ENCODE assay signal across 38 cellular contexts in the genomic region with DNA sequence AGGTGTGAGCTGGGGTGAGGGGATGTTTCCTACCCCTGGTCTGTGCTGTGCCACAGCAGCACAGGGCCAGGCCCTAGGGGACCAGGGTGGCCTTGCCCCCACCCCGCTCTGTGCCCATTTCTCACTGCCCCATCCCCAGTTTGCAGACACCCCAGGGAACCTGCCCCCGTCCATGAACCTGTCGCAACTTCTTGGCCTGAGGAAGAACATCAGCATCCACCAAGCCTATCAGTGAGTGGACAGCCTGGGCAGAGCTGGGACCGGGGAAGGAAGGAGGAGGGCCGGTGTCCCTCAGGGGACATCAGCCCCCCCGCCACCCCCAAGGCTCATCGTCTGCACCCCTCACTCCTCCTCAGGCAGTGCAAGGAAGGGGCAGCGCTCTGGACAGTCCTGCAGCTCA. TPM values are rescaled to one million over a fixed set of nuclear protein-coding genes. Genes with fewer than 3 reads are reported as not detected.
"Had no signal": no experiment of that assay in that cellular context is flagged by ENCODE, and none has a peak within 500 bp of the region (broad histone marks: within the 10 kb centered on the region; RNA-seq: fewer than 3 reads in every experiment).

No MANE protein-coding gene starts in this region.

- H3K27me3 ChIP-seq: adrenal gland, body of pancreas, brain microvascular endothelial cell, cardiac muscle cell had no signal

- DNase-seq: activated B cell treated with CpG ODN at 0.5 μM for 24 hours; activated CD4-positive, alpha-beta memory T cell treated with anti-CD3 and anti-CD28 coated beads for 36 hours; activated CD4-positive, alpha-beta T cell treated with anti-CD3 and anti-CD28 coated beads for 4 hours; activated CD4-positive, alpha-beta T cell treated with anti-CD3 and anti-CD28 coated beads, Interleukin-2, amount 10 ng/mL, durations not matched to agents 24 days and 14 days; activated CD4-positive, alpha-beta T cell treated with anti-CD3 and anti-CD28 coated beads, Interleukin-2, amount 50 U/mL, for 1 hour; activated CD4-positive, alpha-beta T cell treated with anti-CD3 and anti-CD28 coated beads, Interleukin-2, amount 50 U/mL, for 4 hours; activated CD4-positive, CD25-positive, alpha-beta regulatory T cell treated with anti-CD3 and anti-CD28 coated beads, Interleukin-2, amount 50 U/mL, for 72 hours; activated CD8-positive, alpha-beta memory T cell treated with anti-CD3 and anti-CD28 coated beads, Interleukin-2, amount 50 U/mL, for 4 hours; activated CD8-positive, alpha-beta T cell treated with anti-CD3 and anti-CD28 coated beads for 36 hours; activated effector memory CD4-positive, alpha-beta T cell treated with anti-CD3 and anti-CD28 coated beads, Interleukin-2, amount 50 U/mL, for 16 hours; activated gamma-delta T cell treated with Interleukin-2 at 50 U/mL for 16 hours; activated naive CD4-positive, alpha-beta T cell; activated naive CD4-positive, alpha-beta T cell treated with anti-CD3 and anti-CD28 coated beads for 36 hours; activated naive CD4-positive, alpha-beta T cell treated with anti-CD3 and anti-CD28 coated beads, Interleukin-2, amount 50 U/mL, for 16 hours; activated naive CD8-positive, alpha-beta T cell treated with anti-CD3 and anti-CD28 coated beads for 36 hours; activated T-cell treated with anti-CD3 and anti-CD28 coated beads for 4 hours; activated T-cell treated with anti-CD3 and anti-CD28 coated beads, Interleukin-2, amount 50 U/mL, for 1 hour; activated T-cell treated with anti-CD3 and anti-CD28 coated beads, Interleukin-2, amount 50 U/mL, for 4 hours; activated T-cell treated with anti-CD3 and anti-CD28 coated beads, Interleukin-2, amount 50 U/mL, for 72 hours; adrenal gland; amniotic stem cell; aorta; body of pancreas; brain microvascular endothelial cell; caudate nucleus; cerebellar nuclear complex; T-helper 1 cell; T-helper 2 cell; T-helper 9 cell had no signal

- H3K36me3 ChIP-seq: adrenal gland, brain microvascular endothelial cell, cardiac muscle cell had no signal

- H3K4me1 ChIP-seq: adrenal gland had no signal

- H3K27ac Mint-ChIP-seq: activated B cell treated with CpG ODN at 0.5 μM for 24 hours; activated CD4-positive, alpha-beta memory T cell treated with anti-CD3 and anti-CD28 coated beads for 36 hours; activated CD4-positive, alpha-beta T cell treated with anti-CD3 and anti-CD28 coated beads, Interleukin-2, amount 10 ng/mL, durations not matched to agents 24 days and 14 days; activated CD8-positive, alpha-beta T cell treated with anti-CD3 and anti-CD28 coated beads for 36 hours; activated naive CD4-positive, alpha-beta T cell treated with anti-CD3 and anti-CD28 coated beads for 36 hours; activated naive CD4-positive, alpha-beta T cell treated with anti-CD3 and anti-CD28 coated beads, Interleukin-2, amount 50 U/mL, for 72 hours; activated naive CD8-positive, alpha-beta T cell treated with anti-CD3 and anti-CD28 coated beads for 36 hours; activated T-cell treated with anti-CD3 and anti-CD28 coated beads, Interleukin-2, amount 50 U/mL, for 72 hours; activated T-helper 1 cell treated with anti-CD3 and anti-CD28 coated beads, Interleukin-12 subunit alpha, Interleukin-12 subunit beta, Interleukin-2, Interleukin-4 antibody, amounts not matched to agents 30 ng/mL and 10 ng/mL and 1 ng/mL, durations not matched to agents 14 hours and 24 hours and 36 hours; activated T-helper 17 cell treated with anti-CD3 and anti-CD28 coated beads, Interleukin-2, amount 50 U/mL, for 72 hours; T-helper 1 cell treated with Interleukin-12 subunit alpha and Interleukin-12 subunit beta and Interleukin-4 antibody, amounts not matched to agents 30 μg/mL and 1 μg/mL, for 36 hours; T-helper 2 cell treated with Interferon-gamma antibody and Interleukin-4, amounts not matched to agents 5 μg/mL and 100 μg/mL, for 36 hours had no signal

- H3K4me3 Mint-ChIP-seq: activated B cell treated with CpG ODN at 0.5 μM for 24 hours; activated CD4-positive, alpha-beta memory T cell treated with anti-CD3 and anti-CD28 coated beads for 36 hours; activated CD4-positive, alpha-beta T cell treated with anti-CD3 and anti-CD28 coated beads, Interleukin-2, amount 10 ng/mL, durations not matched to agents 24 days and 14 days; activated CD8-positive, alpha-beta T cell treated with anti-CD3 and anti-CD28 coated beads for 36 hours; activated naive CD4-positive, alpha-beta T cell treated with anti-CD3 and anti-CD28 coated beads for 36 hours; activated naive CD8-positive, alpha-beta T cell treated with anti-CD3 and anti-CD28 coated beads for 36 hours; activated T-cell treated with anti-CD3 and anti-CD28 coated beads, Interleukin-2, amount 50 U/mL, for 4 hours; activated T-cell treated with anti-CD3 and anti-CD28 coated beads, Interleukin-2, amount 50 U/mL, for 72 hours; activated T-helper 1 cell treated with anti-CD3 and anti-CD28 coated beads, Interleukin-12 subunit alpha, Interleukin-12 subunit beta, Interleukin-2, Interleukin-4 antibody, amounts not matched to agents 30 ng/mL and 10 ng/mL and 1 ng/mL, durations not matched to agents 14 hours and 24 hours and 36 hours; activated T-helper 17 cell treated with anti-CD3 and anti-CD28 coated beads, Interleukin-2, amount 50 U/mL, for 72 hours; central memory CD8-positive, alpha-beta T cell; T-helper 1 cell treated with Interleukin-12 subunit alpha and Interleukin-12 subunit beta and Interleukin-4 antibody, amounts not matched to agents 30 μg/mL and 1 μg/mL, for 36 hours; T-helper 2 cell treated with Interferon-gamma antibody and Interleukin-4, amounts not matched to agents 5 μg/mL and 100 μg/mL, for 36 hours had no signal

- H3K4me3 ChIP-seq: adrenal gland, body of pancreas, cardiac muscle cell had no signal

- H3K27ac ChIP-seq: adrenal gland, body of pancreas, brain microvascular endothelial cell, cardiac muscle cell, VCaP had no signal

- H3K9me3 ChIP-seq: adrenal gland, body of pancreas had no signal

- H3K36me3 Mint-ChIP-seq: activated CD4-positive, alpha-beta memory T cell treated with anti-CD3 and anti-CD28 coated beads for 36 hours; activated naive CD4-positive, alpha-beta T cell treated with anti-CD3 and anti-CD28 coated beads, Interleukin-2, amount 50 U/mL, for 72 hours; activated naive CD8-positive, alpha-beta T cell treated with anti-CD3 and anti-CD28 coated beads for 36 hours had no signal

- H3K27me3 Mint-ChIP-seq: activated B cell treated with CpG ODN at 0.5 μM for 24 hours; activated CD4-positive, alpha-beta memory T cell treated with anti-CD3 and anti-CD28 coated beads for 36 hours; activated CD4-positive, alpha-beta T cell treated with anti-CD3 and anti-CD28 coated beads, Interleukin-2, amount 10 ng/mL, durations not matched to agents 24 days and 14 days; activated CD8-positive, alpha-beta T cell treated with anti-CD3 and anti-CD28 coated beads for 36 hours; activated naive CD8-positive, alpha-beta T cell treated with anti-CD3 and anti-CD28 coated beads for 36 hours; activated T-helper 17 cell treated with anti-CD3 and anti-CD28 coated beads, Interleukin-2, amount 50 U/mL, for 72 hours had no signal

- H3K4me1 Mint-ChIP-seq: activated B cell treated with CpG ODN at 0.5 μM for 24 hours; activated CD4-positive, alpha-beta T cell treated with anti-CD3 and anti-CD28 coated beads, Interleukin-2, amount 10 ng/mL, durations not matched to agents 24 days and 14 days; activated naive CD8-positive, alpha-beta T cell treated with anti-CD3 and anti-CD28 coated beads for 36 hours; activated T-helper 17 cell treated with anti-CD3 and anti-CD28 coated beads, Interleukin-2, amount 50 U/mL, for 72 hours; central memory CD8-positive, alpha-beta T cell had no signal

- ATAC-seq: activated CD8-positive, alpha-beta T cell treated with anti-CD3 and anti-CD28 coated beads for 36 hours; activated naive CD4-positive, alpha-beta T cell treated with anti-CD3 and anti-CD28 coated beads, Interleukin-2, amount 50 U/mL, for 72 hours; activated T-cell treated with anti-CD3 and anti-CD28 coated beads, Interleukin-2, amount 50 U/mL, for 4 hours; activated T-cell treated with anti-CD3 and anti-CD28 coated beads, Interleukin-2, amount 50 U/mL, for 72 hours; activated T-helper 17 cell treated with anti-CD3 and anti-CD28 coated beads, Interleukin-2, amount 50 U/mL, for 72 hours; body of pancreas had no signal

- H3K9me3 Mint-ChIP-seq: activated B cell treated with CpG ODN at 0.5 μM for 24 hours; activated CD4-positive, alpha-beta memory T cell treated with anti-CD3 and anti-CD28 coated beads for 36 hours; activated CD4-positive, alpha-beta T cell treated with anti-CD3 and anti-CD28 coated beads, Interleukin-2, amount 10 ng/mL, durations not matched to agents 24 days and 14 days; activated CD8-positive, alpha-beta T cell treated with anti-CD3 and anti-CD28 coated beads for 36 hours; activated naive CD4-positive, alpha-beta T cell treated with anti-CD3 and anti-CD28 coated beads for 36 hours; activated naive CD4-positive, alpha-beta T cell treated with anti-CD3 and anti-CD28 coated beads, Interleukin-2, amount 50 U/mL, for 72 hours; activated naive CD8-positive, alpha-beta T cell treated with anti-CD3 and anti-CD28 coated beads for 36 hours; activated T-cell treated with anti-CD3 and anti-CD28 coated beads, Interleukin-2, amount 50 U/mL, for 4 hours; activated T-cell treated with anti-CD3 and anti-CD28 coated beads, Interleukin-2, amount 50 U/mL, for 72 hours; activated T-helper 1 cell treated with anti-CD3 and anti-CD28 coated beads, Interleukin-12 subunit alpha, Interleukin-12 subunit beta, Interleukin-2, Interleukin-4 antibody, amounts not matched to agents 30 ng/mL and 10 ng/mL and 1 ng/mL, durations not matched to agents 14 hours and 24 hours and 36 hours; activated T-helper 17 cell treated with anti-CD3 and anti-CD28 coated beads, Interleukin-2, amount 50 U/mL, for 72 hours; central memory CD8-positive, alpha-beta T cell; T-helper 1 cell treated with Interleukin-12 subunit alpha and Interleukin-12 subunit beta and Interleukin-4 antibody, amounts not matched to agents 30 μg/mL and 1 μg/mL, for 36 hours; T-helper 2 cell treated with Interferon-gamma antibody and Interleukin-4, amounts not matched to agents 5 μg/mL and 100 μg/mL, for 36 hours had no signal

RNA-seq across cellular contexts. Expression of gene KCNIP3, which starts 15.4 kb away (rescaled TPM):
- total RNA-seq: activated B cell treated with CpG ODN at 0.5 μM for 24 hours; activated CD4-positive, alpha-beta memory T cell treated with anti-CD3 and anti-CD28 coated beads for 36 hours; activated CD4-positive, alpha-beta T cell treated with anti-CD3 and anti-CD28 coated beads, Interleukin-2, amount 10 ng/mL, durations not matched to agents 24 days and 14 days; activated CD8-positive, alpha-beta memory T cell treated with anti-CD3 and anti-CD28 coated beads for 36 hours; activated CD8-positive, alpha-beta T cell treated with anti-CD3 and anti-CD28 coated beads for 36 hours; activated naive CD4-positive, alpha-beta T cell treated with anti-CD3 and anti-CD28 coated beads for 36 hours; activated naive CD4-positive, alpha-beta T cell treated with anti-CD3 and anti-CD28 coated beads, Interleukin-2, amount 50 U/mL, for 72 hours; activated naive CD8-positive, alpha-beta T cell treated with anti-CD3 and anti-CD28 coated beads for 36 hours; activated T-cell treated with anti-CD3 and anti-CD28 coated beads, Interleukin-2, amount 50 U/mL, for 4 hours; activated T-cell treated with anti-CD3 and anti-CD28 coated beads, Interleukin-2, amount 50 U/mL, for 72 hours; activated T-helper 1 cell treated with anti-CD3 and anti-CD28 coated beads, Interleukin-12 subunit alpha, Interleukin-12 subunit beta, Interleukin-2, Interleukin-4 antibody, amounts not matched to agents 30 ng/mL and 10 ng/mL and 1 ng/mL, durations not matched to agents 14 hours and 24 hours and 36 hours; activated T-helper 17 cell treated with anti-CD3 and anti-CD28 coated beads, Interleukin-2, amount 50 U/mL, for 72 hours had no signal
